16 cellular contexts compared by ENCODE assay signal in genomic region chr14:95039259-95039992, GRCh38.
DNase-seq lines count a peak whose midpoint lies in the region; ATAC-seq and TF ChIP-seq lines count a peak whose summit lies in the region.
"Had no signal": no experiment of that assay in that cellular context is flagged by ENCODE, and none has a peak within 500 bp of the region (broad histone marks: within the 10 kb centered on the region; RNA-seq: fewer than 3 reads in every experiment).

No MANE protein-coding gene starts in this region.

- H3K4me1 ChIP-seq in SK-N-SH (ENCODE audit: control insufficient read depth in 1 of 2, insufficient read depth in 2 of 2, low read depth in 1 of 2, low read length in 1 of 2), result peaks cover 0 to 8% of the 10 kb centered on the region in 2 experiments; a peak in 1 of 4 replicates
- peaks cover 2% of the 10 kb centered on the region for H3K4me1 ChIP-seq in endodermal cell (ENCODE audit: control insufficient read depth, insufficient read depth, low read length)
- H3K4me1 ChIP-seq in sigmoid colon, result peaks cover 0 to 12% (median 9%) of the 10 kb centered on the region in 4 donors

- no peaks in the 10 kb centered on the region for H3K4me1 Mint-ChIP-seq in endodermal cell
- H3K4me1 Mint-ChIP-seq: CD8-positive, alpha-beta memory T cell had no signal

- no peak overlapping the region for H3K4me2 ChIP-seq in SK-N-SH
- H3K4me2 ChIP-seq: BLaER1 treated with 17β-estradiol and CSF1 and Interleukin-3, amounts not matched to agents 10 nM and 100 nM; KMS-11 had no signal

- POLR2A ChIA-PET in SK-N-SH (lab: Yijun Ruan, JAX), result no interaction called here

- no peak overlapping the region for H3K4me3 Mint-ChIP-seq in endodermal cell
- H3K4me3 Mint-ChIP-seq: CD8-positive, alpha-beta memory T cell; H9 had no signal

- TF ChIP-seq EP300 in SK-N-SH (IDR thresholded peaks at IDR 0.05; ENCODE audit: borderline replicate concordance in 1 of 2, low read depth in 1 of 2, low read length in 1 of 2) (no peak), sigmoid colon (IDR thresholded peaks at IDR 0.05) (no peak)

- H3K27me3 Mint-ChIP-seq in endodermal cell (ENCODE audit: insufficient read depth), result peaks cover 10% of the 10 kb centered on the region

- H3K9me2 ChIP-seq in SK-N-SH, result no peaks in the 10 kb centered on the region

- CTCF ChIA-PET in SK-N-SH (lab: Yijun Ruan, JAX), result no interaction called here

- no peaks in the 10 kb centered on the region for H3K9me3 ChIP-seq in SK-N-SH
- no peaks in the 10 kb centered on the region for H3K9me3 ChIP-seq in endodermal cell (ENCODE audit: control insufficient read depth, low read length)
- H3K9me3 ChIP-seq in sigmoid colon, result no peaks in the 10 kb centered on the region
- H3K9me3 ChIP-seq: BLaER1 treated with 17β-estradiol and CSF1 and Interleukin-3, amounts not matched to agents 10 nM and 100 nM had no signal

- H3K9me3 Mint-ChIP-seq in endodermal cell, result no peaks in the 10 kb centered on the region
- H3K9me3 Mint-ChIP-seq: CD8-positive, alpha-beta memory T cell; H9 had no signal

- TF ChIP-seq POLR2A in sigmoid colon (IDR thresholded peaks at IDR 0.05), result no peak

- H4K20me1 ChIP-seq in SK-N-SH (ENCODE audit: insufficient read depth), result no peaks in the 10 kb centered on the region
- H4K20me1 ChIP-seq: BLaER1 treated with 17β-estradiol and CSF1 and Interleukin-3, amounts not matched to agents 10 nM and 100 nM had no signal

- WGBS in SK-N-SH (ENCODE audit: low lambda C conversion rate), result 31% methylated on average over 17 of the region's 17 CpGs
- 84 to 86% methylated on average over 13 to 17 of the region's 17 CpGs for WGBS in endodermal cell (ENCODE audit: insufficient coverage in 1 of 2, insufficient read length in 1 of 2), 2 experiments
- 75 to 87% methylated on average over 17 of the region's 17 CpGs for WGBS in sigmoid colon, 2 donors

- H3K27ac ChIP-seq in SK-N-SH (ENCODE audit: low read depth in 2 of 2, low read length in 1 of 2) (no peak overlapping the region), endodermal cell (ENCODE audit: low read depth, low read length) (no peak overlapping the region), sigmoid colon (no peak overlapping the region)
- H3K27ac ChIP-seq: BLaER1 treated with 17β-estradiol and CSF1 and Interleukin-3, amounts not matched to agents 10 nM and 100 nM; KMS-11 had no signal

- TF ChIP-seq RAD21 in SK-N-SH (IDR thresholded peaks at IDR 0.05; ENCODE audit: low read length), result no peak

- no peaks in the 10 kb centered on the region for H3K27me3 ChIP-seq in SK-N-SH (ENCODE audit: insufficient read depth)
- H3K27me3 ChIP-seq in H7 (ENCODE audit: control insufficient read depth, insufficient read depth, low read length), result no peaks in the 10 kb centered on the region
- no peaks in the 10 kb centered on the region for H3K27me3 ChIP-seq in endodermal cell (ENCODE audit: control insufficient read depth, insufficient read depth, low read length, poor library complexity, severe bottlenecking)
- no peaks in the 10 kb centered on the region for H3K27me3 ChIP-seq in sigmoid colon
- H3K27me3 ChIP-seq: BLaER1 treated with 17β-estradiol and CSF1 and Interleukin-3, amounts not matched to agents 10 nM and 100 nM had no signal

- no peaks in the 10 kb centered on the region for H3K36me3 Mint-ChIP-seq in endodermal cell (ENCODE audit: low read depth)
- H3K36me3 Mint-ChIP-seq: CD8-positive, alpha-beta memory T cell had no signal

- no peak for ATAC-seq in SK-N-SH treated with all-trans-retinoic acid at 6 μM for 48 hours
- ATAC-seq in GM19397 (IDR thresholded peaks at IDR 0.05; ENCODE audit: unreplicated experiment), result no peak

- intact Hi-C loops in sigmoid colon (cut with DNase I), result no loop called here

- no peaks in the 10 kb centered on the region for H3K79me2 ChIP-seq in SK-N-SH (ENCODE audit: insufficient read depth)

- TF ChIP-seq CTCF in SK-N-SH (IDR thresholded peaks at IDR 0.05) (no peak), endodermal cell (conservative IDR thresholded peaks at IDR 0.05) (no peak), sigmoid colon (IDR thresholded peaks at IDR 0.05) (no peak)

- H3K4me3 ChIP-seq in SK-N-SH (ENCODE audit: low read depth in 2 of 2, low read length in 1 of 2) (no peak overlapping the region), H7 (ENCODE audit: insufficient read depth, low read depth, low read length) (no peak overlapping the region), endodermal cell (ENCODE audit: low read length) (no peak overlapping the region), sigmoid colon (no peak overlapping the region)
- H3K4me3 ChIP-seq: BLaER1 treated with 17β-estradiol and CSF1 and Interleukin-3, amounts not matched to agents 10 nM and 100 nM had no signal

- H2AFZ ChIP-seq in SK-N-SH (ENCODE audit: low read depth), result no peak overlapping the region

- DNase-seq in SK-N-SH (peak; percentile 45), H7 (peak; percentile 3), endodermal cell (peak; percentile 22), sigmoid colon (peak; percentile 50), EL (no peak), NCI-H1092 (lab: John Stamatoyannopoulos, UW) (no peak)
- DNase-seq: CD8-positive, alpha-beta memory T cell; H9; NCI-H1048; NCI-H1694; NCI-H510A treated with DMSO at 0.1 percent for 48 hours; SHP77 treated with DMSO at 0.1 percent for 48 hours had no signal

- H3K9ac ChIP-seq in SK-N-SH, result no peak overlapping the region
- no peak overlapping the region for H3K9ac ChIP-seq in endodermal cell (ENCODE audit: extremely low read depth, low read length, poor library complexity, severe bottlenecking)
- H3K9ac ChIP-seq: BLaER1 treated with 17β-estradiol and CSF1 and Interleukin-3, amounts not matched to agents 10 nM and 100 nM; KMS-11 had no signal

- H3K36me3 ChIP-seq in SK-N-SH (replicated peaks in 1 of 2; ENCODE audit: control insufficient read depth in 1 of 2, insufficient read depth in 2 of 2, low read length in 1 of 2) (no peaks in the 10 kb centered on the region), H7 (replicated peaks; ENCODE audit: control insufficient read depth, insufficient read depth, low read length) (no peaks in the 10 kb centered on the region), endodermal cell (ENCODE audit: control insufficient read depth, insufficient read depth, low read length) (no peaks in the 10 kb centered on the region), sigmoid colon (no peaks in the 10 kb centered on the region)
- H3K36me3 ChIP-seq: BLaER1 treated with 17β-estradiol and CSF1 and Interleukin-3, amounts not matched to agents 10 nM and 100 nM had no signal

- H3F3A ChIP-seq in SK-N-SH (replicated peaks; ENCODE audit: insufficient read depth), result no peaks in the 10 kb centered on the region

- H3K27ac Mint-ChIP-seq in endodermal cell, result no peak overlapping the region
- H3K27ac Mint-ChIP-seq: CD8-positive, alpha-beta memory T cell had no signal

TF ChIP-seq in SK-N-SH, 30 proteins besides CTCF, POLR2A, EP300 and RAD21:
- TF ChIP-seq FOXJ3 (CRISPR knock-in tag; IDR thresholded peaks at IDR 0.05) (no peak), SMC3 (IDR thresholded peaks at IDR 0.05; ENCODE audit: low read depth, low read length) (no peak)

TF ChIP-seq in SK-N-SH treated with all-trans-retinoic acid at 6 μM for 48 hours, 23 proteins besides CTCF, POLR2A, EP300 and RAD21:
- no peak for TF ChIP-seq ZNF70 (CRISPR knock-in tag; IDR thresholded peaks at IDR 0.05)

Comparison
In these comparisons a context has a peak if more than half of its experiments do, and no peak if none do; other contexts are left out.
1. DNase-seq: peak in SK-N-SH (single experiment), H7 (single experiment), endodermal cell (single experiment) and sigmoid colon (single experiment); none in EL (single experiment) and NCI-H1092 (single experiment).